In the genomic region with DNA sequence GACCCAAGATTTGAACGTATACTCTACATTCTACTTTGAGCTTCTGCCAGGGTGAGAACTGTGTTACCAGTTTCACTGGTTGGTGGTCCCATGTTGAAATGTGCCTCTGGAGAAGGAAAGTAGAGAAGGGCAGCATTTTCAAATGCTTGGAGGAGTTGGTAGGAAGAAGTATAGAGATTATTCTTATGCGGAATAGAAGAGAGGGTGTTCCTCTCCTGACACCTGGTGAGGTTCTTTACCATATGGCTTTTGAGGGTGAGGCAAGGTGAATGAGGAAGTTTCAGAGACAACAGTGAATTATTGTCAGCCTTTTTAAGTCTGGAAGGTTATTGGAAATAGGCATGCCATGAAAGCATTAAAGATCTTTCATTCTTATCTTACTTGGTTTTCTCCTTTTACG, we compare ENCODE assay signal across 32 cellular contexts. TPM values are rescaled to one million over a fixed set of nuclear protein-coding genes. Genes with fewer than 3 reads are reported as not detected.
DNase-seq lines count a peak whose midpoint lies in the region; ATAC-seq, FAIRE-seq and TF ChIP-seq lines count a peak whose summit lies in the region.
"Had no signal": no experiment of that assay in that cellular context is flagged by ENCODE, and none has a peak within 500 bp of the region (broad histone marks: within the 10 kb centered on the region; RNA-seq: fewer than 3 reads in every experiment).

No MANE protein-coding gene starts in this region.

- TF ChIP-seq POLR2A in H1 (IDR thresholded peaks at IDR 0.05; ENCODE audit: control extremely low read depth in 1 of 2, low read depth in 2 of 2, low read length in 2 of 2) = no peak

- no peaks in the 10 kb centered on the region for H3K23me2 ChIP-seq in H1 (ENCODE audit: low read depth, low read length)

- no peak overlapping the region for H2BK20ac ChIP-seq in H1 (ENCODE audit: low read length)

- no peak overlapping the region for H3K4ac ChIP-seq in H1 (replicated peaks; ENCODE audit: insufficient read length, low read depth, low read length)

- ATAC-seq in heart right ventricle = no peak
- ATAC-seq: K562, Panc1, psoas muscle, sciatic nerve had no signal

- CTCF ChIA-PET in H1 (lab: Charles Lee; ENCODE audit: partially characterized antibody) = interaction anchor here (1.1 to 7.8 kb wide), 8 partner anchors 11 to 254 kb away, joined by 3 to 68 read pairs (median 6); no protein-coding TSS in a partner anchor

- H2BK120ac ChIP-seq in H1 (replicated peaks; ENCODE audit: low read depth, low read length) = no peak overlapping the region

- POLR2A ChIA-PET in H1 (lab: Charles Lee; ENCODE audit: partially characterized antibody) = no interaction called here

- peaks cover 70% of the 10 kb centered on the region for H3K4me1 ChIP-seq in OCI-LY1 (ENCODE audit: insufficient read depth, low read length, severe bottlenecking)
- peaks cover 6 to 14% (median 12%) of the 10 kb centered on the region in 4 experiments for H3K4me1 ChIP-seq in H1 (replicated peaks in 1 of 4; ENCODE audit: control insufficient read depth in 3 of 4, insufficient read depth in 4 of 4, low read length in 3 of 4)
- peaks cover 8 to 9% of the 10 kb centered on the region in 2 donors for H3K4me1 ChIP-seq in mucosa of rectum (ENCODE audit: control insufficient read depth in 2 of 2, insufficient read depth in 2 of 2, low read length in 2 of 2)
- peaks cover 0 to 30% (median 17%) of the 10 kb centered on the region in 9 donors for H3K4me1 ChIP-seq in heart right ventricle

- peaks cover 57 to 71% of the 10 kb centered on the region in 2 donors for H3K36me3 Mint-ChIP-seq in CD14-positive monocyte
- H3K36me3 Mint-ChIP-seq: natural killer cell had no signal

- peaks cover 47% of the 10 kb centered on the region for H3K36me3 ChIP-seq in OCI-LY1 (ENCODE audit: insufficient read depth, low read length)
- H3K36me3 ChIP-seq in H1 (ENCODE audit: control insufficient read depth in 2 of 4, insufficient read depth in 4 of 4, low read length in 3 of 4) = peaks cover 0 to 6% (median 1%) of the 10 kb centered on the region in 4 experiments; a peak in 2 of 8 replicates
- peaks cover 15 to 25% of the 10 kb centered on the region in 2 donors for H3K36me3 ChIP-seq in mucosa of rectum (ENCODE audit: control insufficient read depth in 2 of 2, insufficient read depth in 2 of 2, low read length in 2 of 2)
- peaks cover 0 to 58% (median 9%) of the 10 kb centered on the region in 9 donors for H3K36me3 ChIP-seq in heart right ventricle
- H3K36me3 ChIP-seq: cardiac muscle cell had no signal

- no peak overlapping the region for H2BK5ac ChIP-seq in H1 (ENCODE audit: low read depth, low read length)

- H3K79me2 ChIP-seq in OCI-LY1 (ENCODE audit: insufficient read depth, low read length) = no peaks in the 10 kb centered on the region
- peaks cover 0 to 2% of the 10 kb centered on the region in 2 experiments; a peak in 2 of 4 replicates for H3K79me2 ChIP-seq in H1 (ENCODE audit: control insufficient read depth in 1 of 2, insufficient read depth in 2 of 2, low read length in 2 of 2)

- no peak overlapping the region for H3K23ac ChIP-seq in H1 (ENCODE audit: insufficient read length)

- DNase-seq in GM18507 (ENCODE audit: extremely low spot score, insufficient read length, low read depth) (no peak), H1 (ENCODE audit: low read depth in 1 of 2, low spot score in 2 of 2) (no peak), CD14-positive monocyte (ENCODE audit: low spot score) (no peak), urothelium cell line (ENCODE audit: low spot score) (no peak), heart right ventricle (no peak)
- DNase-seq: ACHN; activated CD4-positive, alpha-beta T cell treated with anti-CD3 and anti-CD28 coated beads, Interleukin-2, amount 10 ng/mL, durations not matched to agents 24 days and 14 days; activated gamma-delta T cell; activated naive CD8-positive, alpha-beta T cell treated with anti-CD3 and anti-CD28 coated beads, Interleukin-2, amount 10 ng/mL, durations not matched to agents 7 days and 5 days; activated T-cell treated with anti-CD3 and anti-CD28 coated beads, Interleukin-2, amount 50 U/mL, for 24 hours; COR-L47; effector memory CD4-positive, alpha-beta T cell; erythroblast; glutamatergic neuron; midbrain; natural killer cell; NCI-H1105 treated with DMSO at 0.1 percent for 48 hours; NCI-H2029; NCI-H526; psoas muscle; Right ventricle myocardium superior; stimulated activated CD4-positive, alpha-beta T cell treated with anti-CD3 and anti-CD28 coated beads, Interleukin-4, amount 100 ng/mL, for 1 hour; tibial artery had no signal

- H3K9me3 Mint-ChIP-seq in CD14-positive monocyte = no peaks in the 10 kb centered on the region
- H3K9me3 Mint-ChIP-seq: activated CD4-positive, alpha-beta T cell treated with anti-CD3 and anti-CD28 coated beads, Interleukin-2, amount 10 ng/mL, durations not matched to agents 24 days and 14 days; activated naive CD8-positive, alpha-beta T cell treated with anti-CD3 and anti-CD28 coated beads, Interleukin-2, amount 10 ng/mL, durations not matched to agents 7 days and 5 days; activated T-cell treated with anti-CD3 and anti-CD28 coated beads, Interleukin-2, amount 50 U/mL, for 24 hours; natural killer cell; T-helper 2 cell treated with Interferon-gamma antibody and Interleukin-4, amounts not matched to agents 5 μg/mL and 100 μg/mL, for 36 hours had no signal

- no peaks in the 10 kb centered on the region for H3K27me3 Mint-ChIP-seq in CD14-positive monocyte (ENCODE audit: low read depth in 3 of 3)
- H3K27me3 Mint-ChIP-seq: activated CD4-positive, alpha-beta T cell treated with anti-CD3 and anti-CD28 coated beads, Interleukin-2, amount 10 ng/mL, durations not matched to agents 24 days and 14 days; activated naive CD8-positive, alpha-beta T cell treated with anti-CD3 and anti-CD28 coated beads, Interleukin-2, amount 10 ng/mL, durations not matched to agents 7 days and 5 days; activated T-cell treated with anti-CD3 and anti-CD28 coated beads, Interleukin-2, amount 50 U/mL, for 24 hours had no signal

- H4K20me1 ChIP-seq in OCI-LY1 (ENCODE audit: insufficient read depth, low read length) = no peaks in the 10 kb centered on the region
- peaks cover 0 to 2% of the 10 kb centered on the region in 2 experiments for H4K20me1 ChIP-seq in H1 (replicated peaks in 1 of 2; ENCODE audit: control insufficient read depth in 1 of 2, insufficient read depth in 2 of 2, low read length in 2 of 2)

- no peaks in the 10 kb centered on the region; the same call in 1 of the 2 replicates for H3K79me1 ChIP-seq in H1 (ENCODE audit: low read depth, low read length)

- H3K27ac Mint-ChIP-seq in CD14-positive monocyte = no peak overlapping the region
- H3K27ac Mint-ChIP-seq: activated CD4-positive, alpha-beta T cell treated with anti-CD3 and anti-CD28 coated beads, Interleukin-2, amount 10 ng/mL, durations not matched to agents 24 days and 14 days; activated naive CD8-positive, alpha-beta T cell treated with anti-CD3 and anti-CD28 coated beads, Interleukin-2, amount 10 ng/mL, durations not matched to agents 7 days and 5 days; activated T-cell treated with anti-CD3 and anti-CD28 coated beads, Interleukin-2, amount 50 U/mL, for 24 hours; T-helper 2 cell treated with Interferon-gamma antibody and Interleukin-4, amounts not matched to agents 5 μg/mL and 100 μg/mL, for 36 hours had no signal

- no peaks in the 10 kb centered on the region for H3K27me3 ChIP-seq in OCI-LY1 (ENCODE audit: insufficient read depth, low read length)
- no peaks in the 10 kb centered on the region for H3K27me3 ChIP-seq in H1 (replicated peaks in 1 of 4; ENCODE audit: control insufficient read depth in 3 of 4, extremely low read depth in 1 of 4, insufficient read depth in 3 of 4, low read length in 3 of 4)
- H3K27me3 ChIP-seq in mucosa of rectum (ENCODE audit: control insufficient read depth in 2 of 2, insufficient read depth in 2 of 2, low read length in 2 of 2) = no peaks in the 10 kb centered on the region
- H3K27me3 ChIP-seq in heart right ventricle = no peaks in the 10 kb centered on the region
- H3K27me3 ChIP-seq: cardiac muscle cell, tibial artery had no signal

- H2BK15ac ChIP-seq in H1 (ENCODE audit: low read length) = no peak overlapping the region

- H3K4me2 ChIP-seq in OCI-LY1 (ENCODE audit: low read length) (peak overlapping the region; percentile 58), H1 (ENCODE audit: insufficient read depth in 1 of 2, low read depth in 2 of 2, low read length in 2 of 2) (peak overlapping the region; percentile 46 to 59)

- no peak overlapping the region for H4K8ac ChIP-seq in H1 (ENCODE audit: extremely low read depth, insufficient read depth, low read length)

- no peak overlapping the region for H2BK12ac ChIP-seq in H1 (ENCODE audit: low read depth, low read length)

- H3K9me2 ChIP-seq in OCI-LY1 (ENCODE audit: low read depth, low read length) = no peaks in the 10 kb centered on the region

- no peak overlapping the region for H2AFZ ChIP-seq in OCI-LY1 (ENCODE audit: low read length)
- H2AFZ ChIP-seq in H1 (ENCODE audit: low read length) = no peak overlapping the region

- no peak overlapping the region for H3K56ac ChIP-seq in H1 (replicated peaks; ENCODE audit: insufficient read length, low read depth, low read length)

- H3K9ac ChIP-seq in OCI-LY1 (ENCODE audit: low read length) (peak overlapping the region; percentile 25; the same call in 1 of the 2 replicates), H1 (replicated peaks in 1 of 4; ENCODE audit: extremely low read depth in 1 of 4, low read depth in 3 of 4, low read length in 3 of 4) (no peak overlapping the region), mucosa of rectum (ENCODE audit: low read depth in 1 of 2, low read length in 2 of 2) (no peak overlapping the region)

- TF ChIP-seq RAD21 in H1 (IDR thresholded peaks at IDR 0.05 in 1 of 2, conservative IDR thresholded peaks at IDR 0.05 in 1 of 2; ENCODE audit: low read depth in 2 of 2, low read length in 2 of 2) = no peak

- peak overlapping the region; percentile 25 for H3K4me3 ChIP-seq in OCI-LY1 (ENCODE audit: low read depth, low read length, poor library complexity, severe bottlenecking)
- H3K4me3 ChIP-seq in H1 (ENCODE audit: extremely low read depth in 1 of 4, insufficient read depth in 2 of 4, low read depth in 3 of 4, low read length in 4 of 4) = peak overlapping the region in 1 of 4 experiments; percentile 35; a peak in 2 of 8 replicates
- no peak overlapping the region for H3K4me3 ChIP-seq in mucosa of rectum (ENCODE audit: low read length in 2 of 2)
- H3K4me3 ChIP-seq in heart right ventricle = no peak overlapping the region
- H3K4me3 ChIP-seq: cardiac muscle cell, coronary artery, K562, psoas muscle, tibial artery had no signal

- H4K91ac ChIP-seq in H1 (replicated peaks; ENCODE audit: insufficient read length, low read length) = no peak overlapping the region

- no peak overlapping the region for H3K4me3 Mint-ChIP-seq in CD14-positive monocyte
- H3K4me3 Mint-ChIP-seq: activated CD4-positive, alpha-beta T cell treated with anti-CD3 and anti-CD28 coated beads, Interleukin-2, amount 10 ng/mL, durations not matched to agents 24 days and 14 days; activated naive CD8-positive, alpha-beta T cell treated with anti-CD3 and anti-CD28 coated beads, Interleukin-2, amount 10 ng/mL, durations not matched to agents 7 days and 5 days; activated T-cell treated with anti-CD3 and anti-CD28 coated beads, Interleukin-2, amount 50 U/mL, for 24 hours; T-helper 2 cell treated with Interferon-gamma antibody and Interleukin-4, amounts not matched to agents 5 μg/mL and 100 μg/mL, for 36 hours had no signal

- no peak overlapping the region for H4K5ac ChIP-seq in H1 (ENCODE audit: insufficient read length, low read depth, low read length)

- TF ChIP-seq EP300 in H1 (IDR thresholded peaks at IDR 0.05; ENCODE audit: borderline replicate concordance in 1 of 2, low read depth in 2 of 2, low read length in 2 of 2) = no peak

- H2AK5ac ChIP-seq in H1 (ENCODE audit: low read depth, low read length) = no peak overlapping the region

- peak; percentile 5 for FAIRE-seq in GM18507 (lab: Jason Lieb, UNC)
- no peak for FAIRE-seq in H1 (lab: Jason Lieb, UNC)
- FAIRE-seq in urothelium cell line (lab: Jason Lieb, UNC) = no peak
- FAIRE-seq: astrocyte, K562 had no signal

- no peaks in the 10 kb centered on the region for H3K9me3 ChIP-seq in OCI-LY1 (ENCODE audit: low read length)
- no peaks in the 10 kb centered on the region for H3K9me3 ChIP-seq in H1 (ENCODE audit: insufficient read depth in 2 of 2, low read depth in 1 of 2, low read length in 1 of 2)
- H3K9me3 ChIP-seq in mucosa of rectum (ENCODE audit: control insufficient read depth in 2 of 2, low read length in 2 of 2) = no peaks in the 10 kb centered on the region
- H3K9me3 ChIP-seq in heart right ventricle = no peaks in the 10 kb centered on the region
- H3K9me3 ChIP-seq: psoas muscle, tibial artery had no signal

- TF ChIP-seq CTCF in OCI-LY1 (IDR thresholded peaks at IDR 0.05; ENCODE audit: low read length) (no peak), H1 (IDR thresholded peaks at IDR 0.05; ENCODE audit: control extremely low read depth in 1 of 3, insufficient read depth in 1 of 3, low read depth in 1 of 3, low read length in 3 of 3) (no peak), CD14-positive monocyte (IDR thresholded peaks at IDR 0.05) (no peak), heart right ventricle (IDR thresholded peaks at IDR 0.05) (no peak)

- no peaks in the 10 kb centered on the region for H3F3A ChIP-seq in OCI-LY1 (ENCODE audit: insufficient read depth, low read length)

- H3K27ac ChIP-seq in OCI-LY1 (ENCODE audit: low read depth, low read length, poor library complexity, severe bottlenecking) = peak overlapping the region; percentile 97
- H3K27ac ChIP-seq in H1 (ENCODE audit: low read depth, low read length) = no peak overlapping the region
- peak overlapping the region; percentile 11 to 20 for H3K27ac ChIP-seq in mucosa of rectum (ENCODE audit: low read depth in 2 of 2, low read length in 2 of 2)
- no peak overlapping the region for H3K27ac ChIP-seq in heart right ventricle
- H3K27ac ChIP-seq: cardiac muscle cell, coronary artery, psoas muscle, tibial artery had no signal

- H3K18ac ChIP-seq in H1 (ENCODE audit: extremely low read depth, low read length) = no peak overlapping the region

- intact Hi-C loops in CD14-positive monocyte (cut with micrococcal nuclease) (no loop called here), heart right ventricle (cut with DNase I) (loop anchor here in 2 of 10 donors (5.0 to 10.0 kb wide), 2 partner anchors 136 to 144 kb away; no protein-coding TSS in a partner anchor)

- no peaks in the 10 kb centered on the region for H3K4me1 Mint-ChIP-seq in CD14-positive monocyte

- no peak overlapping the region for H3K14ac ChIP-seq in H1 (ENCODE audit: insufficient read length)

- WGBS in H1 (ENCODE audit: extremely low coverage in 1 of 2, insufficient coverage in 1 of 2, insufficient read length in 1 of 2, insufficient replicate concordance in 2 of 2, low coverage in 1 of 2, low lambda C conversion rate in 2 of 2, missing lambda C conversion rate in 1 of 2), 2 experiments = 58% methylated on average over 3 of the region's 3 CpGs; no CpG with 5 or more reads in 1 of the 2 experiments
- 91 to 98% methylated on average over 3 of the region's 3 CpGs for WGBS in heart right ventricle, 2 donors

RNA-seq across cellular contexts. Expression of a gene that starts 34.3 kb away (rescaled TPM):
- total RNA-seq in H1 (2021; fragmentation: NEBNext Ultra II Directional; extraction: Animal tissue kit (Norgen Biotek cat#: 25700)) = 13.9 and 16.6 TPM in 2 replicates
- polyA plus RNA-seq in H1 (2011; rRNA removed) = 4.6 and 6.9 TPM in 2 replicates
- polyA plus RNA-seq in H1 (2011; cell fraction: cytosol; rRNA removed) = 10.4 TPM
- 4.4 TPM for polyA plus RNA-seq in H1 (2011; cell fraction: nucleus; rRNA removed)
- 13.7 to 15.7 TPM (median 14.7 TPM) in 4 replicates for polyA plus RNA-seq in H1 (2012, experiment 1 of 2)
- 0.66 TPM for polyA plus RNA-seq in H1 (2012, experiment 2 of 2)
- polyA plus RNA-seq in H1 (2013, experiment 1 of 2) = 12.1 TPM
- polyA plus RNA-seq in H1 (2013, experiment 2 of 2) = 11.9 TPM
- polyA minus RNA-seq in H1 (2011; rRNA and poly(A)+ RNA removed) = 18.1 and 24.4 TPM in 2 replicates
- 11.7 TPM for polyA minus RNA-seq in H1 (2011; cell fraction: cytosol; rRNA and poly(A)+ RNA removed)
- 24.7 TPM for polyA minus RNA-seq in H1 (2011; cell fraction: nucleus; rRNA and poly(A)+ RNA removed)
- polyA plus RNA-seq in CD14-positive monocyte = 1 to 10 TPM; 2.6 to 2.7 TPM
- 1 to 10 TPM; 4.1 to 6.9 (median 5.2) TPM for total RNA-seq in heart right ventricle
- 1 to 10 TPM; 3.3 to 6.4 TPM for polyA plus RNA-seq in heart right ventricle

Comparison
In these comparisons a context has a peak if more than half of its experiments do, and no peak if none do; other contexts are left out.
1. H3K27ac ChIP-seq: peak in OCI-LY1 (single experiment) and mucosa of rectum (2 of 2); none in H1 (single experiment) and heart right ventricle (0 of 10).